Comparison of ENCODE assay signal across 17 cellular contexts in the genomic region with DNA sequence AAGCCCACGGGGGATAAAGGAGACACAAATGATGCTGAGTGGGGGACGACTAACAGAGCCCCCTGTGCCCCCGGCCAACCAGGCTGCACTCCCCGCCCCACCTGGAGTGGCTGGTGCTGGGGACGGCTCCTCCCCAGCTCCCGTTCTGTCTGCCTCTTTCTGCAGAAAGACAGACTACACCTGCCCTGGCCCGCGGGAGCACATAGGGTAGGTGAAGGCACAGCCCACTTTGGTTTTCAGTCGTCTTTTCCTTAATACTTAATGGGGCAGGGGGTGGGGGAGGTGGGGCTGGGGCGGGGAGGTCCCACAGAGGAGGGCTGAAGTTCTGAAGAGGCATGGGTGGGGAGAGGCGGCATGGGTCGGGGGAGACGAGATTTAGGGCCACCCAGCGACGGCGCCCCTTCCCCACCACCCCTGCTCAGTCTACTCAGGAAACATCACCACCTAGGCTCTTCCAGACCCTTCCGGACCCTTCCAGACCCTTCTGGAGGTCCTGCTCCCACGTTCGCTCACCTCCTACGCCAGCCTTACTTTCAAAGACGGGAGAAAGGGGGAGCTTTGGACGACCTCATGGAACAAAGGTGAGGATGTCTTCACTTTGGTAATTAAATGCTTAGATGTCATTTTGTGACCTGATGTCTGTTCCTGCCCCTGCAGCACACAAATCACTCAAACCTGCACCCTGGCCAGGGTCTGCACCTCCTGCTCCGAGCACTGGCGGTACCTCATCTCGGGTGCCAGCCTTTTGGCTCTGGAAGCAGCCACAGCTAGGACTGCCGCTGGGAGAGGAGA. TPM values are rescaled to one million over a fixed set of nuclear protein-coding genes. Genes with fewer than 3 reads are reported as not detected.
DNase-seq lines count a peak whose midpoint lies in the region; ATAC-seq and TF ChIP-seq lines count a peak whose summit lies in the region.
"Had no signal": no experiment of that assay in that cellular context is flagged by ENCODE, and none has a peak within 500 bp of the region (broad histone marks: within the 10 kb centered on the region; RNA-seq: fewer than 3 reads in every experiment).

No MANE protein-coding gene starts in this region.

- no peak for TF ChIP-seq CTCF in RWPE2 (IDR thresholded peaks at IDR 0.05; ENCODE audit: poor library complexity, severe bottlenecking)
- no peak for TF ChIP-seq CTCF in upper lobe of right lung (IDR thresholded peaks at IDR 0.05)

- H3K27me3 Mint-ChIP-seq in immature natural killer cell (ENCODE audit: low read depth in 3 of 3), result peaks cover 6 to 18% (median 11%) of the 10 kb centered on the region in 3 donors

- DNase-seq in Right ventricle myocardium inferior (ENCODE audit: missing footprints) (peak; percentile 16), Right ventricle myocardium superior (no peak), RWPE2 (ENCODE audit: low spot score) (peak; percentile 44), neuronal stem cell (ENCODE audit: low spot score) (no peak), upper lobe of right lung (peak; percentile 44), head of caudate nucleus (no peak), immature natural killer cell (no peak)
- DNase-seq: ACHN; Calu3; CD4-positive, alpha-beta T cell; DMS 273 treated with DMSO at 0.1 percent for 48 hours; GM23248 had no signal

- WGBS in neuronal stem cell (ENCODE audit: extremely low coverage in 2 of 2, insufficient read length in 2 of 2, insufficient replicate concordance in 1 of 2), 2 donors, result no CpG with 5 or more reads among the region's 26 CpGs

- H3K27me3 ChIP-seq in RWPE2 (ENCODE audit: insufficient read depth, poor library complexity, severe bottlenecking) (peaks cover 23% of the 10 kb centered on the region), neuronal stem cell (ENCODE audit: control insufficient read depth in 3 of 3, insufficient read depth in 3 of 3, low read depth in 1 of 3, low read length in 3 of 3) (peaks cover 0 to 10% (median 0%) of the 10 kb centered on the region in 3 experiments), upper lobe of right lung (peaks cover 52% of the 10 kb centered on the region)

- H3K4me2 ChIP-seq in neuronal stem cell (ENCODE audit: insufficient read depth, low read length, poor library complexity, severe bottlenecking), result no peak overlapping the region

- H3K9me3 ChIP-seq in RWPE2 (ENCODE audit: severe bottlenecking) (no peaks in the 10 kb centered on the region), neuronal stem cell (replicated peaks in 1 of 2; ENCODE audit: control insufficient read depth in 2 of 2, insufficient read depth in 1 of 2, low read depth in 1 of 2, low read length in 2 of 2) (no peaks in the 10 kb centered on the region), upper lobe of right lung (no peaks in the 10 kb centered on the region)
- H3K9me3 ChIP-seq: BLaER1 treated with 17β-estradiol and CSF1 and Interleukin-3, amounts not matched to agents 10 nM and 100 nM had no signal

- no peaks in the 10 kb centered on the region for H3K4me1 ChIP-seq in RWPE2 (ENCODE audit: insufficient read depth, poor library complexity, severe bottlenecking)
- peaks cover 2 to 9% of the 10 kb centered on the region in 2 donors for H3K4me1 ChIP-seq in neuronal stem cell (ENCODE audit: control insufficient read depth in 2 of 2, insufficient read depth in 1 of 2, low read depth in 1 of 2, low read length in 2 of 2)
- H3K4me1 ChIP-seq in upper lobe of right lung, result no peaks in the 10 kb centered on the region

- no peak overlapping the region for H2BK120ac ChIP-seq in neuronal stem cell (ENCODE audit: low read depth, low read length)

- H3K14ac ChIP-seq in neuronal stem cell (ENCODE audit: low read length), result no peak overlapping the region

- no peak overlapping the region for H3K27ac Mint-ChIP-seq in immature natural killer cell
- H3K27ac Mint-ChIP-seq: CD4-positive, alpha-beta T cell had no signal

- peak overlapping the region; percentile 49 for H2BK15ac ChIP-seq in neuronal stem cell (ENCODE audit: low read length)

- H3K9ac ChIP-seq in neuronal stem cell (ENCODE audit: low read depth, low read length, poor library complexity), result no peak overlapping the region
- H3K9ac ChIP-seq: BLaER1 treated with 17β-estradiol and CSF1 and Interleukin-3, amounts not matched to agents 10 nM and 100 nM; GM23248 had no signal

- no peak overlapping the region for H3K4me3 Mint-ChIP-seq in immature natural killer cell
- H3K4me3 Mint-ChIP-seq: CD4-positive, alpha-beta T cell had no signal

- H3K27ac ChIP-seq in RWPE2 (ENCODE audit: poor library complexity, severe bottlenecking), result no peak overlapping the region
- no peak overlapping the region for H3K27ac ChIP-seq in neuronal stem cell (replicated peaks; ENCODE audit: low read length)
- no peak overlapping the region for H3K27ac ChIP-seq in upper lobe of right lung
- H3K27ac ChIP-seq: BLaER1 treated with 17β-estradiol and CSF1 and Interleukin-3, amounts not matched to agents 10 nM and 100 nM; GM23248 had no signal

- H2BK5ac ChIP-seq in neuronal stem cell (ENCODE audit: low read length), result peak overlapping the region; percentile 84

- ATAC-seq in Right ventricle myocardium inferior (no peak), Right ventricle myocardium superior (ENCODE audit: poor library complexity) (no peak), RWPE2 (ENCODE audit: low read depth) (no peak), upper lobe of right lung (no peak), GM21528 (IDR thresholded peaks at IDR 0.05; ENCODE audit: low FRiP score, unreplicated experiment) (no peak)

- H3K4me1 Mint-ChIP-seq in immature natural killer cell, result no peaks in the 10 kb centered on the region

- no peaks in the 10 kb centered on the region for H3K79me1 ChIP-seq in neuronal stem cell (ENCODE audit: low read depth, low read length)

- H2AK5ac ChIP-seq in neuronal stem cell (ENCODE audit: low read depth, low read length), result peak overlapping the region; percentile 82

- H3K4ac ChIP-seq in neuronal stem cell (ENCODE audit: low read length), result no peak overlapping the region

- no peak overlapping the region for H4K8ac ChIP-seq in neuronal stem cell (ENCODE audit: low read depth, low read length)

- H4K91ac ChIP-seq in neuronal stem cell (ENCODE audit: low read depth, low read length, poor library complexity), result no peak overlapping the region

- no peaks in the 10 kb centered on the region for H3K36me3 Mint-ChIP-seq in immature natural killer cell

- H2BK12ac ChIP-seq in neuronal stem cell (ENCODE audit: low read length), result no peak overlapping the region

- peak overlapping the region; percentile 58 for H3K18ac ChIP-seq in neuronal stem cell (ENCODE audit: low read length)

- peaks cover 0 to 3% (median 0%) of the 10 kb centered on the region in 6 donors for H3K9me3 Mint-ChIP-seq in immature natural killer cell
- H3K9me3 Mint-ChIP-seq: CD4-positive, alpha-beta T cell had no signal

- H2AFZ ChIP-seq in neuronal stem cell (ENCODE audit: low read length), result peak overlapping the region; percentile 90
- H2AFZ ChIP-seq: GM23248 had no signal

- intact Hi-C loops in Right ventricle myocardium inferior (cut with DNase I), result no loop called here
- intact Hi-C loops in Right ventricle myocardium superior (cut with DNase I), result no loop called here
- intact Hi-C loops in upper lobe of right lung (cut with DNase I), result no loop called here
- intact Hi-C loops in head of caudate nucleus (cut with DNase I), result no loop called here

- peak overlapping the region; percentile 75 for H3K23ac ChIP-seq in neuronal stem cell (ENCODE audit: low read depth, low read length, poor library complexity)

- no peaks in the 10 kb centered on the region for H3K36me3 ChIP-seq in RWPE2 (ENCODE audit: low read depth)
- no peaks in the 10 kb centered on the region for H3K36me3 ChIP-seq in neuronal stem cell (replicated peaks in 1 of 2; ENCODE audit: control insufficient read depth in 2 of 2, insufficient read depth in 2 of 2, low read length in 2 of 2)
- H3K36me3 ChIP-seq in upper lobe of right lung, result no peaks in the 10 kb centered on the region
- H3K36me3 ChIP-seq: BLaER1 treated with 17β-estradiol and CSF1 and Interleukin-3, amounts not matched to agents 10 nM and 100 nM had no signal

- H3K4me3 ChIP-seq in RWPE2 (ENCODE audit: severe bottlenecking), result no peak overlapping the region
- no peak overlapping the region for H3K4me3 ChIP-seq in neuronal stem cell (ENCODE audit: low read length in 2 of 2)
- no peak overlapping the region for H3K4me3 ChIP-seq in upper lobe of right lung
- H3K4me3 ChIP-seq: BLaER1 treated with 17β-estradiol and CSF1 and Interleukin-3, amounts not matched to agents 10 nM and 100 nM; GM23248 had no signal

RNA-seq across cellular contexts. Expression of a gene that starts 21.2 kb away (rescaled TPM):
- total RNA-seq in Right ventricle myocardium inferior (0.41 TPM), Right ventricle myocardium superior (1.0 TPM), upper lobe of right lung (0.09 TPM)
- 0.20 TPM for polyA plus RNA-seq in neuronal stem cell (2013, experiment 1 of 2)
- 0.18 TPM for polyA plus RNA-seq in neuronal stem cell (2013, experiment 2 of 2)
- not detected for polyA plus RNA-seq in immature natural killer cell
- total RNA-seq: A172; Calu3; CD4-positive, alpha-beta T cell; Daoy; GM23248; HT1080 had no signal
- polyA plus RNA-seq: GM23248 had no signal

Comparison
In these comparisons a context has a peak if more than half of its experiments do, and no peak if none do; other contexts are left out.
1. DNase-seq: peak in Right ventricle myocardium inferior (single experiment), RWPE2 (single experiment) and upper lobe of right lung (single experiment); none in Right ventricle myocardium superior (single experiment), neuronal stem cell (single experiment), head of caudate nucleus (0 of 42) and immature natural killer cell (0 of 3).